ENCODE assay signal across 7 cellular contexts in the genomic region with DNA sequence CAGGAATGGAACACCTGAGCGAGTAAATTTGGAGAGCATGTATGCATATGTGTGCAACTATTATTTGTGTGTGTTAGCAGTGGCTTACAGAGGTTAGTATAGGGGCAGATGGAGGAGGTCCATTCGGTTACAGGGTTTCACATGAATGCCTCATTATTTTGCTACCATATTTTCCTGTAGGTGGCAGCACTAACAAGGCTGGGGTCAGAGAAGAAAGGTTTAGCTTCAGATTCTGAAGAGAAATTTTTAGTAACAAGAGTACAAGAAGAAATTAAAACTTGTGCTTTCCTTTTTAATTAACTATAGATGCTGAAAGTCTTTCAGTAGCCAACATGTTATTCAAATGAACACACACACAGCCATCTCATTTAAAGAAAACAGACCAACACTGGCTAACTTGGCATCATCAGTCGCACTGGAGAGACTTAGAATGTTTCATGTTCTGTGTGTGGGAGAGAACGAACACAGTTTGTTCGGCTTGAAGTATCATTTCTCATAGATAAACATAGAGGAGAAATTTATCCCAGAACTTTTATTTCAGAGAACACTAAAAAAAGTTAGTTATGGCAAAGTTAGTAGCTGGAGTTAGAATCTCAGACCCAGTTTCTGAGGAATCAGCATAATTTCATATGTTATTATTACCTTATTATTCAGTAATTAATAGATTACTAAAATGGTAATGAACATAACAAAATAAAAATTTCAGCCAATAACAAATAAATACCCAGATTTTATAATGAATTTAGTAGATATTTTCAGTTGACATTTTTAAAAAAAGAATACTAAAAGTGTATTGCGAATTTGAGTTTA.
DNase-seq lines count a peak whose midpoint lies in the region; ATAC-seq and TF ChIP-seq lines count a peak whose summit lies in the region.

No MANE protein-coding gene starts in this region.

- H3K27ac Mint-ChIP-seq in nephron = peak overlapping the region in 2 of 3 experiments; percentile 31 to 76
- no peak overlapping the region for H3K27ac Mint-ChIP-seq in activated naive CD8-positive, alpha-beta T cell treated with anti-CD3 and anti-CD28 coated beads for 36 hours

- H3K27me3 Mint-ChIP-seq in nephron (ENCODE audit: low read depth) = no peaks in the 10 kb centered on the region
- peaks cover 9% of the 10 kb centered on the region for H3K27me3 Mint-ChIP-seq in activated naive CD8-positive, alpha-beta T cell treated with anti-CD3 and anti-CD28 coated beads for 36 hours

- no peak overlapping the region for H3K4me3 Mint-ChIP-seq in nephron
- no peak overlapping the region for H3K4me3 Mint-ChIP-seq in activated naive CD8-positive, alpha-beta T cell treated with anti-CD3 and anti-CD28 coated beads for 36 hours

- peak; percentile 64 to 76 (median 66) for TF ChIP-seq CTCF in nephron (IDR thresholded peaks at IDR 0.05; ENCODE audit: unreplicated experiment in 3 of 3)

- H3K4me1 Mint-ChIP-seq in nephron = peaks cover 23% of the 10 kb centered on the region
- no peaks in the 10 kb centered on the region for H3K4me1 Mint-ChIP-seq in activated naive CD8-positive, alpha-beta T cell treated with anti-CD3 and anti-CD28 coated beads for 36 hours

- DNase-seq in GDM1 (lab: John Stamatoyannopoulos, UW) = peak; percentile 9
- DNase-seq in OCI-M2 (lab: John Stamatoyannopoulos, UW; ENCODE audit: unreplicated experiment) = peak; percentile 14
- peak; percentile 42 for DNase-seq in epidermal melanocyte (ENCODE audit: insufficient read length, low spot score)
- DNase-seq in activated naive CD8-positive, alpha-beta T cell treated with anti-CD3 and anti-CD28 coated beads for 36 hours = no peak

- H3K36me3 Mint-ChIP-seq in nephron (ENCODE audit: low read depth) = no peaks in the 10 kb centered on the region
- no peaks in the 10 kb centered on the region for H3K36me3 Mint-ChIP-seq in activated naive CD8-positive, alpha-beta T cell treated with anti-CD3 and anti-CD28 coated beads for 36 hours

- ATAC-seq in GM19468 (IDR thresholded peaks at IDR 0.05; ENCODE audit: extremely low read depth, unreplicated experiment) = peak; percentile 48
- ATAC-seq in HG03442 (IDR thresholded peaks at IDR 0.05; ENCODE audit: unreplicated experiment) = peak; percentile 88

- no peaks in the 10 kb centered on the region for H3K9me3 Mint-ChIP-seq in nephron
- no peaks in the 10 kb centered on the region for H3K9me3 Mint-ChIP-seq in activated naive CD8-positive, alpha-beta T cell treated with anti-CD3 and anti-CD28 coated beads for 36 hours
